Comparison of ENCODE assay signal across 16 cellular contexts in the genomic region with DNA sequence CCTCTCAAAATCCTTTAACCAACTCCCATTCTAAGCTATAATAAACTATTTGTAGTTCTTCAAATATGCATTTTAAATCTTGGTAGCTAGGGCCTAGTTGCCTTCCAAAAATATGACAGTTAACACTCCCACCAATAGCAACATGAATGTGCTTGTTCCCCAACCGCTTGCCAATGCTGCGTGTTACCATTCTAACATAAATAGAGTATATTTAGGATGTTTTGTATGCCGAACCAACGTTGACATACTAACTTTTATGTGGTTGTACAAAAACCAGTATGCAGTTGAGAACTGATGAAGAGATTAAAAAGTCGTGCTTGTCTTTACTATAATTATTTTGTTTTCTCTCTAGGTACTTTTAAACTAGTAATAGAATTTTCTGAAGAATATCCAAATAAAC. TPM values are rescaled to one million over a fixed set of nuclear protein-coding genes. Genes with fewer than 3 reads are reported as not detected.
DNase-seq lines count a peak whose midpoint lies in the region.
"Had no signal": no experiment of that assay in that cellular context is flagged by ENCODE, and none has a peak within 500 bp of the region (broad histone marks: within the 10 kb centered on the region; RNA-seq: fewer than 3 reads in every experiment).

No MANE protein-coding gene starts in this region.

- CTCF ChIA-PET in activated naive CD4-positive, alpha-beta T cell treated with anti-CD3 and anti-CD28 coated beads, Interleukin-2, amount 10 ng/mL, durations not matched to agents 7 days and 5 days (lab: Charles Lee), result interaction anchor here (1.7 kb wide), 1 partner anchor 207 kb away, joined by 4 read pairs; no protein-coding TSS in a partner anchor

- peaks cover 54% of the 10 kb centered on the region for H3K36me3 Mint-ChIP-seq in activated naive CD4-positive, alpha-beta T cell treated with anti-CD3 and anti-CD28 coated beads, Interleukin-2, amount 10 ng/mL, durations not matched to agents 7 days and 5 days
- peaks cover 68% of the 10 kb centered on the region for H3K36me3 Mint-ChIP-seq in activated T-helper 2 cell treated with anti-CD3 and anti-CD28 coated beads, Interferon-gamma antibody, Interleukin-2, Interleukin-4, amounts not matched to agents 10 μg/mL and 5 μg/mL and 100 μg/mL, durations not matched to agents 14 hours and 24 hours and 36 hours (ENCODE audit: low read depth)

- H3K4me1 Mint-ChIP-seq in activated naive CD4-positive, alpha-beta T cell treated with anti-CD3 and anti-CD28 coated beads, Interleukin-2, amount 10 ng/mL, durations not matched to agents 7 days and 5 days, result peaks cover 45% of the 10 kb centered on the region
- H3K4me1 Mint-ChIP-seq in activated T-helper 2 cell treated with anti-CD3 and anti-CD28 coated beads, Interferon-gamma antibody, Interleukin-2, Interleukin-4, amounts not matched to agents 10 μg/mL and 5 μg/mL and 100 μg/mL, durations not matched to agents 14 hours and 24 hours and 36 hours (ENCODE audit: low read depth), result peaks cover 29% of the 10 kb centered on the region
- H3K4me1 Mint-ChIP-seq: H9 had no signal

- H3K9me3 ChIP-seq in thymus (ENCODE audit: control insufficient read depth), result no peaks in the 10 kb centered on the region

- no peak overlapping the region for H3K4me3 ChIP-seq in Jurkat, Clone E6-1 (ENCODE audit: low read length)
- H3K4me3 ChIP-seq in thymus (ENCODE audit: low read length), result no peak overlapping the region
- H3K4me3 ChIP-seq: GM12878 had no signal

- H3K4me3 Mint-ChIP-seq in activated naive CD4-positive, alpha-beta T cell treated with anti-CD3 and anti-CD28 coated beads, Interleukin-2, amount 10 ng/mL, durations not matched to agents 7 days and 5 days, result no peak overlapping the region
- peak overlapping the region; percentile 35 for H3K4me3 Mint-ChIP-seq in activated T-helper 2 cell treated with anti-CD3 and anti-CD28 coated beads, Interferon-gamma antibody, Interleukin-2, Interleukin-4, amounts not matched to agents 10 μg/mL and 5 μg/mL and 100 μg/mL, durations not matched to agents 14 hours and 24 hours and 36 hours (ENCODE audit: low read depth)
- H3K4me3 Mint-ChIP-seq: H9 had no signal

- H3K27me3 ChIP-seq in thymus (ENCODE audit: control insufficient read depth, insufficient read depth), result no peaks in the 10 kb centered on the region

- H3K9me3 Mint-ChIP-seq in activated naive CD4-positive, alpha-beta T cell treated with anti-CD3 and anti-CD28 coated beads, Interleukin-2, amount 10 ng/mL, durations not matched to agents 7 days and 5 days, result no peaks in the 10 kb centered on the region
- no peaks in the 10 kb centered on the region for H3K9me3 Mint-ChIP-seq in activated T-helper 2 cell treated with anti-CD3 and anti-CD28 coated beads, Interferon-gamma antibody, Interleukin-2, Interleukin-4, amounts not matched to agents 10 μg/mL and 5 μg/mL and 100 μg/mL, durations not matched to agents 14 hours and 24 hours and 36 hours
- H3K9me3 Mint-ChIP-seq: CD8-positive, alpha-beta memory T cell; H9 had no signal

- peak overlapping the region; percentile 79 for H3K27ac Mint-ChIP-seq in activated naive CD4-positive, alpha-beta T cell treated with anti-CD3 and anti-CD28 coated beads, Interleukin-2, amount 10 ng/mL, durations not matched to agents 7 days and 5 days
- peak overlapping the region; percentile 51 for H3K27ac Mint-ChIP-seq in activated T-helper 2 cell treated with anti-CD3 and anti-CD28 coated beads, Interferon-gamma antibody, Interleukin-2, Interleukin-4, amounts not matched to agents 10 μg/mL and 5 μg/mL and 100 μg/mL, durations not matched to agents 14 hours and 24 hours and 36 hours
- H3K27ac Mint-ChIP-seq: H9 had no signal

- H3K36me3 ChIP-seq in thymus (ENCODE audit: control insufficient read depth, insufficient read depth), result peaks cover 25% of the 10 kb centered on the region

- intact Hi-C loops in activated T-helper 2 cell treated with anti-CD3 and anti-CD28 coated beads, Interferon-gamma antibody, Interleukin-2, Interleukin-4, amounts not matched to agents 10 μg/mL and 5 μg/mL and 100 μg/mL, durations not matched to agents 14 hours and 24 hours and 36 hours (cut with micrococcal nuclease), result loop anchor here (10.0 kb wide), 1 partner anchor 76 kb away; no protein-coding TSS in a partner anchor

- no peaks in the 10 kb centered on the region for H3K27me3 Mint-ChIP-seq in activated naive CD4-positive, alpha-beta T cell treated with anti-CD3 and anti-CD28 coated beads, Interleukin-2, amount 10 ng/mL, durations not matched to agents 7 days and 5 days
- no peaks in the 10 kb centered on the region for H3K27me3 Mint-ChIP-seq in activated T-helper 2 cell treated with anti-CD3 and anti-CD28 coated beads, Interferon-gamma antibody, Interleukin-2, Interleukin-4, amounts not matched to agents 10 μg/mL and 5 μg/mL and 100 μg/mL, durations not matched to agents 14 hours and 24 hours and 36 hours (ENCODE audit: low read depth)
- H3K27me3 Mint-ChIP-seq: CD8-positive, alpha-beta memory T cell had no signal

- 5% methylated on average over 5 of the region's 5 CpGs for WGBS in thymus

- H3K4me1 ChIP-seq in thymus (ENCODE audit: control insufficient read depth, insufficient read depth, low read length), result peaks cover 18% of the 10 kb centered on the region

- DNase-seq in activated naive CD4-positive, alpha-beta T cell treated with anti-CD3 and anti-CD28 coated beads, Interleukin-2, amount 10 ng/mL, durations not matched to agents 7 days and 5 days, result no peak
- no peak for DNase-seq in activated naive CD4-positive, alpha-beta T cell treated with Interleukin-2 at 50 U/mL for 16 hours
- DNase-seq in Jurkat, Clone E6-1 (ENCODE audit: low read depth, low spot score), result peak; percentile 77
- DNase-seq in activated T-helper 2 cell treated with anti-CD3 and anti-CD28 coated beads, Interferon-gamma antibody, Interleukin-2, Interleukin-4, amounts not matched to agents 10 μg/mL and 5 μg/mL and 100 μg/mL, durations not matched to agents 14 hours and 24 hours and 36 hours (ENCODE audit: low spot score), result no peak
- DNase-seq in EL (no peak), NCI-H446 (lab: John Stamatoyannopoulos, UW) (no peak)
- DNase-seq: CD8-positive, alpha-beta memory T cell; DMS79; H9; NCI-H187 treated with DMSO at 0.1 percent for 48 hours; NCI-H69; NK-92 treated with Interleukin-12 subunit alpha and Interleukin-12 subunit beta, amount 100 ng/mL, for 24 hours; SHP77 had no signal

- peak overlapping the region; percentile 86 for H3K27ac ChIP-seq in thymus (ENCODE audit: low read depth)
- H3K27ac ChIP-seq: HL-60 had no signal

RNA-seq across cellular contexts. Expression of a gene that starts 9.0 kb away (rescaled TPM):
- 124 TPM for polyA plus RNA-seq in Jurkat, Clone E6-1 (2012; ENCODE audit: insufficient read depth, insufficient read length)
- 97.2 and 97.5 TPM in 2 replicates for total RNA-seq in activated T-helper 2 cell treated with anti-CD3 and anti-CD28 coated beads, Interferon-gamma antibody, Interleukin-2, Interleukin-4, amounts not matched to agents 10 μg/mL and 5 μg/mL and 100 μg/mL, durations not matched to agents 14 hours and 24 hours and 36 hours
- polyA plus RNA-seq in thymus, result 238 TPM

RNA-seq across cellular contexts. Expression of a gene that starts 13.4 kb away (rescaled TPM):
- polyA plus RNA-seq in Jurkat, Clone E6-1 (2012; ENCODE audit: insufficient read depth, insufficient read length), result 8.0 TPM
- 1.1 and 1.3 TPM in 2 replicates for total RNA-seq in activated T-helper 2 cell treated with anti-CD3 and anti-CD28 coated beads, Interferon-gamma antibody, Interleukin-2, Interleukin-4, amounts not matched to agents 10 μg/mL and 5 μg/mL and 100 μg/mL, durations not matched to agents 14 hours and 24 hours and 36 hours
- 7.1 TPM for polyA plus RNA-seq in thymus

RNA-seq across cellular contexts. Expression of a gene that starts 31.3 kb away (rescaled TPM):
- 47.4 TPM for polyA plus RNA-seq in Jurkat, Clone E6-1 (2012; ENCODE audit: insufficient read depth, insufficient read length)
- 34.5 and 37.8 TPM in 2 replicates for total RNA-seq in activated T-helper 2 cell treated with anti-CD3 and anti-CD28 coated beads, Interferon-gamma antibody, Interleukin-2, Interleukin-4, amounts not matched to agents 10 μg/mL and 5 μg/mL and 100 μg/mL, durations not matched to agents 14 hours and 24 hours and 36 hours
- 42.1 TPM for polyA plus RNA-seq in thymus
